ENCODE assay signal across 13 cellular contexts in genomic region chr2:70957838-70958237, GRCh38. TPM values are rescaled to one million over a fixed set of nuclear protein-coding genes. Genes with fewer than 3 reads are reported as not detected.
"Had no signal": no experiment of that assay in that cellular context is flagged by ENCODE, and none has a peak within 500 bp of the region (broad histone marks: within the 10 kb centered on the region; RNA-seq: fewer than 3 reads in every experiment).

No MANE protein-coding gene starts in this region.

- H3K4me3 Mint-ChIP-seq: activated B cell treated with CpG ODN at 0.5 μM for 24 hours; activated naive CD4-positive, alpha-beta T cell treated with anti-CD3 and anti-CD28 coated beads, Interleukin-2, amount 10 ng/mL, durations not matched to agents 7 days and 5 days; nephron progenitor cell had no signal

- ATAC-seq: left cardiac atrium had no signal

- H3K36me3 ChIP-seq: tibial nerve had no signal

- H3K9me3 Mint-ChIP-seq: activated B cell treated with CpG ODN at 0.5 μM for 24 hours; activated naive CD4-positive, alpha-beta T cell treated with anti-CD3 and anti-CD28 coated beads, Interleukin-2, amount 10 ng/mL, durations not matched to agents 7 days and 5 days; nephron progenitor cell had no signal

- H3K9me3 ChIP-seq: SK-N-SH, tibial nerve had no signal

- H3K27ac Mint-ChIP-seq: activated B cell treated with CpG ODN at 0.5 μM for 24 hours, nephron progenitor cell had no signal

- DNase-seq: activated B cell treated with CpG ODN at 0.5 μM for 24 hours; activated CD4-positive, alpha-beta T cell treated with anti-CD3 and anti-CD28 coated beads, Interleukin-2, amount 50 U/mL, for 1 hour; activated naive CD4-positive, alpha-beta T cell treated with anti-CD3 and anti-CD28 coated beads, Interleukin-2, amount 10 ng/mL, durations not matched to agents 7 days and 5 days; caudate nucleus; glutamatergic neuron; left cardiac atrium; nephron progenitor cell; stimulated activated CD4-positive, alpha-beta T cell treated with anti-CD3 and anti-CD28 coated beads, Interleukin-2, amount 100 ng/mL, for 48 hours had no signal

- H3K4me1 ChIP-seq: tibial nerve had no signal

- H3K9ac ChIP-seq: SK-N-SH had no signal

- H3K27ac ChIP-seq: tibial nerve had no signal

- H3K4me3 ChIP-seq: tibial nerve had no signal

- H3K36me3 Mint-ChIP-seq: activated naive CD4-positive, alpha-beta T cell treated with anti-CD3 and anti-CD28 coated beads, Interleukin-2, amount 10 ng/mL, durations not matched to agents 7 days and 5 days had no signal

- H3K4me1 Mint-ChIP-seq: nephron progenitor cell had no signal

- H3K4me2 ChIP-seq: SK-N-SH had no signal

RNA-seq across cellular contexts. Expression of gene ANKRD53, which starts 20.6 kb away (rescaled TPM):
- total RNA-seq: T-helper 1 cell treated with Interleukin-12 subunit alpha and Interleukin-12 subunit beta and Interleukin-4 antibody, amounts not matched to agents 30 ng/mL and 1 ng/mL, for 36 hours had no signal

RNA-seq across cellular contexts. Expression of gene ATP6V1B1, which starts 22.1 kb away (rescaled TPM):
- total RNA-seq: activated B cell treated with CpG ODN at 0.5 μM for 24 hours; dermis blood vessel endothelial cell; pulmonary artery endothelial cell; T-helper 1 cell treated with Interleukin-12 subunit alpha and Interleukin-12 subunit beta and Interleukin-4 antibody, amounts not matched to agents 30 ng/mL and 1 ng/mL, for 36 hours had no signal

RNA-seq across cellular contexts. Expression of gene VAX2, which starts 57.5 kb away (rescaled TPM):
- total RNA-seq: activated B cell treated with CpG ODN at 0.5 μM for 24 hours; T-helper 1 cell treated with Interleukin-12 subunit alpha and Interleukin-12 subunit beta and Interleukin-4 antibody, amounts not matched to agents 30 ng/mL and 1 ng/mL, for 36 hours had no signal
